ENCODE assay signal across 24 cellular contexts in genomic region chr16:54432481-54433229, GRCh38.
DNase-seq lines count a peak whose midpoint lies in the region; ATAC-seq and TF ChIP-seq lines count a peak whose summit lies in the region.
"Had no signal": no experiment of that assay in that cellular context is flagged by ENCODE, and none has a peak within 500 bp of the region (broad histone marks: within the 10 kb centered on the region; RNA-seq: fewer than 3 reads in every experiment).

No MANE protein-coding gene starts in this region.

- H3K4me2 ChIP-seq in PC-9 (no peak overlapping the region), mesendoderm (ENCODE audit: low read length) (no peak overlapping the region)

- no peak overlapping the region for H3K9ac ChIP-seq in mesendoderm (ENCODE audit: low read length)
- H3K9ac ChIP-seq: parathyroid adenoma had no signal

- H4K20me1 ChIP-seq in PC-9 (ENCODE audit: insufficient read depth): no peaks in the 10 kb centered on the region

- no peaks in the 10 kb centered on the region for H3K79me2 ChIP-seq in PC-9 (ENCODE audit: low read depth)
- H3K79me2 ChIP-seq in mesendoderm (ENCODE audit: control insufficient read depth, insufficient read depth, low read length): no peaks in the 10 kb centered on the region
- H3K79me2 ChIP-seq: parathyroid adenoma had no signal

- DNase-seq in PC-9 (no peak), epidermal melanocyte (ENCODE audit: insufficient read length, low spot score) (peak; percentile 53), nephron progenitor cell (peak; percentile 28), type B pancreatic cell (ENCODE audit: extremely low spot score, unreplicated experiment) (no peak), mesendoderm (no peak)
- DNase-seq: activated CD4-positive, alpha-beta T cell treated with anti-CD3 and anti-CD28 coated beads, Interleukin-2, amount 10 ng/mL, durations not matched to agents 24 days and 14 days; activated naive CD8-positive, alpha-beta T cell treated with anti-CD3 and anti-CD28 coated beads for 36 hours; CD8-positive, alpha-beta memory T cell; heart left ventricle; KBM-7; MV-4-11; NCI-H187 treated with DMSO at 0.1 percent for 48 hours; NCI-H2227 treated with DMSO at 0.1 percent for 48 hours; NCI-H748 treated with DMSO at 0.1 percent for 48 hours; Right ventricle myocardium superior; stimulated activated CD4-positive, alpha-beta T cell treated with anti-CD3 and anti-CD28 coated beads, Interleukin-4, amount 100 ng/mL, for 1 hour; stomach; T-helper 1 cell had no signal

- no peaks in the 10 kb centered on the region for H3K79me1 ChIP-seq in mesendoderm (ENCODE audit: low read length)

- H3K36me3 ChIP-seq in PC-9 (ENCODE audit: low read depth): no peaks in the 10 kb centered on the region
- H3K36me3 ChIP-seq in mesendoderm (ENCODE audit: control insufficient read depth, insufficient read depth, low read length): no peaks in the 10 kb centered on the region
- H3K36me3 ChIP-seq: heart left ventricle, stomach had no signal

- CTCF ChIA-PET in PC-9 (lab: Charles Lee): interaction anchor here (0.6 kb wide), 1 partner anchor 106 kb away, joined by 5 read pairs; no protein-coding TSS in a partner anchor

- no peak overlapping the region for H4K8ac ChIP-seq in mesendoderm (ENCODE audit: low read depth, low read length)

- H3F3A ChIP-seq in PC-9 (ENCODE audit: insufficient read depth, low read depth): peaks cover 27% of the 10 kb centered on the region; the same call in 1 of the 2 replicates

- no peak overlapping the region for H2AK5ac ChIP-seq in mesendoderm (ENCODE audit: low read length)

- peaks cover 23% of the 10 kb centered on the region for H3K9me3 Mint-ChIP-seq in nephron progenitor cell
- H3K9me3 Mint-ChIP-seq in type B pancreatic cell: peaks cover 11% of the 10 kb centered on the region
- H3K9me3 Mint-ChIP-seq: activated CD4-positive, alpha-beta T cell treated with anti-CD3 and anti-CD28 coated beads, Interleukin-2, amount 10 ng/mL, durations not matched to agents 24 days and 14 days had no signal

- H3K4me3 Mint-ChIP-seq in nephron progenitor cell (no peak overlapping the region), type B pancreatic cell (no peak overlapping the region)
- H3K4me3 Mint-ChIP-seq: activated CD4-positive, alpha-beta T cell treated with anti-CD3 and anti-CD28 coated beads, Interleukin-2, amount 10 ng/mL, durations not matched to agents 24 days and 14 days; activated naive CD8-positive, alpha-beta T cell treated with anti-CD3 and anti-CD28 coated beads for 36 hours; activated T-helper 17 cell treated with anti-CD3 and anti-CD28 coated beads, Interleukin-2, amount 50 U/mL, for 72 hours; CD8-positive, alpha-beta memory T cell had no signal

- H3K27ac Mint-ChIP-seq in nephron progenitor cell: peak overlapping the region; percentile 96
- peak overlapping the region; percentile 43 for H3K27ac Mint-ChIP-seq in type B pancreatic cell
- H3K27ac Mint-ChIP-seq: activated CD4-positive, alpha-beta T cell treated with anti-CD3 and anti-CD28 coated beads, Interleukin-2, amount 10 ng/mL, durations not matched to agents 24 days and 14 days; activated naive CD8-positive, alpha-beta T cell treated with anti-CD3 and anti-CD28 coated beads for 36 hours; activated T-helper 17 cell treated with anti-CD3 and anti-CD28 coated beads, Interleukin-2, amount 50 U/mL, for 72 hours; CD8-positive, alpha-beta memory T cell had no signal

- no peak overlapping the region for H3K4ac ChIP-seq in mesendoderm (ENCODE audit: low read depth, low read length)

- intact Hi-C loops in PC-9 (cut with micrococcal nuclease; ENCODE audit: unreplicated experiment): loop anchor here (5.0 kb wide), 1 partner anchor 540 kb away; no protein-coding TSS in a partner anchor

- no peak overlapping the region for H2BK5ac ChIP-seq in mesendoderm (ENCODE audit: low read length)

- POLR2A ChIA-PET in PC-9 (lab: Charles Lee; ENCODE audit: unreplicated experiment): no interaction called here

- H3K9me2 ChIP-seq in PC-9 (ENCODE audit: insufficient read depth): no peaks in the 10 kb centered on the region

- peaks cover 18% of the 10 kb centered on the region for H3K27me3 Mint-ChIP-seq in nephron progenitor cell (ENCODE audit: low read depth, poor library complexity)
- peaks cover 42% of the 10 kb centered on the region for H3K27me3 Mint-ChIP-seq in type B pancreatic cell

- no peak for ATAC-seq in HG03442 (IDR thresholded peaks at IDR 0.05; ENCODE audit: unreplicated experiment)
- ATAC-seq in GM19395 (IDR thresholded peaks at IDR 0.05; ENCODE audit: unreplicated experiment): no peak
- ATAC-seq in GM21390 (IDR thresholded peaks at IDR 0.05; ENCODE audit: unreplicated experiment): no peak
- ATAC-seq: activated T-helper 17 cell treated with anti-CD3 and anti-CD28 coated beads, Interleukin-2, amount 50 U/mL, for 72 hours; heart left ventricle had no signal

- no peak overlapping the region for H3K56ac ChIP-seq in mesendoderm (ENCODE audit: low read length)

- no CpG with 5 or more reads among the region's 18 CpGs for WGBS in mesendoderm (ENCODE audit: extremely low coverage, insufficient coverage, low lambda C conversion rate)

- no peak overlapping the region for H3K23ac ChIP-seq in mesendoderm (ENCODE audit: low read length)

- no peak overlapping the region for H3K4me3 ChIP-seq in PC-9
- no peak overlapping the region for H3K4me3 ChIP-seq in mesendoderm (ENCODE audit: low read length)
- H3K4me3 ChIP-seq: heart left ventricle, skin epidermis, stomach had no signal

- peaks cover 3% of the 10 kb centered on the region for H3K9me3 ChIP-seq in PC-9 (ENCODE audit: insufficient read depth, low read depth)

- H2BK120ac ChIP-seq in mesendoderm (ENCODE audit: low read depth, low read length): no peak overlapping the region

- no peak overlapping the region for H2BK15ac ChIP-seq in mesendoderm (replicated peaks; ENCODE audit: low read depth)

- H3K36me3 Mint-ChIP-seq in nephron progenitor cell (ENCODE audit: low read depth): peaks cover 10% of the 10 kb centered on the region
- H3K36me3 Mint-ChIP-seq in type B pancreatic cell: peaks cover 8% of the 10 kb centered on the region
- H3K36me3 Mint-ChIP-seq: activated naive CD8-positive, alpha-beta T cell treated with anti-CD3 and anti-CD28 coated beads for 36 hours; CD8-positive, alpha-beta memory T cell had no signal

- BruUV-seq in PC-9 (replicated peaks; lab: Mats Ljungman, UMichigan): no TSS peak

- H3K4me1 ChIP-seq in PC-9 (replicated peaks; ENCODE audit: insufficient read depth): peaks cover 33% of the 10 kb centered on the region
- H3K4me1 ChIP-seq in mesendoderm (ENCODE audit: control insufficient read depth, low read depth, low read length): no peaks in the 10 kb centered on the region
- H3K4me1 ChIP-seq: heart left ventricle had no signal

- no peak overlapping the region for H3K18ac ChIP-seq in mesendoderm (ENCODE audit: low read length)

- H3K27me3 ChIP-seq in PC-9 (ENCODE audit: insufficient read depth, low read depth) (no peaks in the 10 kb centered on the region), mesendoderm (ENCODE audit: insufficient read depth, low read length, poor library complexity) (no peaks in the 10 kb centered on the region)

- TF ChIP-seq CTCF in PC-9 (conservative IDR thresholded peaks at IDR 0.05) (no peak), nephron progenitor cell (IDR thresholded peaks at IDR 0.05) (no peak), type B pancreatic cell (conservative IDR thresholded peaks at IDR 0.05) (peak; percentile 17)

- H2AFZ ChIP-seq in PC-9: no peak overlapping the region
- H2AFZ ChIP-seq: parathyroid adenoma had no signal

- no peak overlapping the region for H4K5ac ChIP-seq in mesendoderm (ENCODE audit: low read length)

- H3K27ac ChIP-seq in PC-9 (peak overlapping the region; percentile 91), mesendoderm (ENCODE audit: low read depth, low read length) (no peak overlapping the region)
- H3K27ac ChIP-seq: heart left ventricle, parathyroid adenoma, stomach had no signal

- H3K4me1 Mint-ChIP-seq in nephron progenitor cell: peaks cover 50% of the 10 kb centered on the region
- H3K4me1 Mint-ChIP-seq in type B pancreatic cell (ENCODE audit: unreplicated experiment): peaks cover 28% of the 10 kb centered on the region
- H3K4me1 Mint-ChIP-seq: activated CD4-positive, alpha-beta T cell treated with anti-CD3 and anti-CD28 coated beads, Interleukin-2, amount 10 ng/mL, durations not matched to agents 24 days and 14 days; activated naive CD8-positive, alpha-beta T cell treated with anti-CD3 and anti-CD28 coated beads for 36 hours; activated T-helper 17 cell treated with anti-CD3 and anti-CD28 coated beads, Interleukin-2, amount 50 U/mL, for 72 hours; CD8-positive, alpha-beta memory T cell had no signal

Comparison
In these comparisons a context has a peak if more than half of its experiments do, and no peak if none do; other contexts are left out.
1. DNase-seq: peak in epidermal melanocyte (single experiment) and nephron progenitor cell (single experiment); none in PC-9 (0 of 2), type B pancreatic cell (single experiment) and mesendoderm (single experiment).